ENCODE assay signal across 7 cellular contexts in the genomic region with DNA sequence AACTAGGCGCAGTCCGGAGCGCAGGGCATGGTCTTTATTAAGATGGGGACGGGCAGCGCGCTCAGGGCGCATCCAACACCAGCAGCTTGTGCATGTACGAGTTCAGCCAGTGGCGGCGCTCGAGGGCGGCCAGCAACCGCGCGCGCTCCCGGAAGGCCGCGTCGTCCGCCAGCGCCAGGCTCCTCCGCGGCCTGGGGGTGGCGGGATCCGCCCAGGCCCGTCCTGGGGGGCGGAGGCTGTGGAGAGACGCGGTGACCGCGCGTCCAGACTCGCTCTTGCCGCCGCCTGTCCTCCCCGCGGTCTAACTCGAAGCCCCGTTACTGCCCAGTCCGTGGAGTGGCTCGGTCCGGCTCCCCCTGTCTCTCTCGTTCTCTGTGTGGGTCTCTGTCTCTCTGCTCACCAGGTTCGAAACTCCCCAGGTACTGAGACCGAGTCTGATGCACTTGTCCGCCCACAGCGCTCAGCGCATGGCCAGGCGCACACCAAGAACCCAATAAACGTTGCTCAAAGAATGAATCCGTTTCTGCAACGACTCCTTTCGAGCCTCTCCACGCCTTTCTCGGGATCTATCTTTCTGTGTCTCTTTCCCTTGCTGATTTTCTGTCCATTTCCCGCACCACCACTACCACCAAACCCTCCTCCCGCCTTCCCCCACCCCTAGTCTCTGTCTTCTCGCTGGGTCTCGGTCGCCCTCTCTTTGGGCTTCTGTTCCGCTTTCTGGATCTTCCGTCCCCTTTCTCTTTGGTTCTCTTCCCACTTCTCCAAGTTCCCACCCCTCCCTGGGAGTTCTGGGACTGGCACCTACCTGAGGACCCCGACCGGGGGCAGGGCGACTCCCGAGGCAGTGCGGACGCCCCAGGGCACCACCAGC. TPM values are rescaled to one million over a fixed set of nuclear protein-coding genes. Genes with fewer than 3 reads are reported as not detected.
DNase-seq lines count a peak whose midpoint lies in the region; ATAC-seq and TF ChIP-seq lines count a peak whose summit lies in the region.
"Had no signal": no experiment of that assay in that cellular context is flagged by ENCODE, and none has a peak within 500 bp of the region (broad histone marks: within the 10 kb centered on the region; RNA-seq: fewer than 3 reads in every experiment).

No MANE protein-coding gene starts in this region.

- DNase-seq in GM10266 (ENCODE audit: extremely low spot score) (peak; percentile 45), Peyer's patch (no peak), epithelial cell of esophagus (ENCODE audit: low read depth) (peak; percentile 57), pons (ENCODE audit: low spot score) (no peak)
- DNase-seq in stimulated activated effector memory CD8-positive, alpha-beta T cell treated with anti-CD3 and anti-CD28 coated beads, Interleukin-12 subunit alpha, Interleukin-12 subunit beta, amount 100 ng/mL, for 72 hours (ENCODE audit: low spot score in 2 of 2), result peak; percentile 59 to 77

- peak overlapping the region; percentile 77 for H3K4me3 Mint-ChIP-seq in stimulated activated effector memory CD8-positive, alpha-beta T cell treated with anti-CD3 and anti-CD28 coated beads, Interleukin-12 subunit alpha, Interleukin-12 subunit beta, amount 100 ng/mL, for 72 hours

- peak; percentile 77 for ATAC-seq in stimulated activated effector memory CD8-positive, alpha-beta T cell treated with anti-CD3 and anti-CD28 coated beads, Interleukin-12 subunit alpha, Interleukin-12 subunit beta, amount 100 ng/mL, for 72 hours
- ATAC-seq in HG02840 (IDR thresholded peaks at IDR 0.05; ENCODE audit: low FRiP score, unreplicated experiment), result no peak

- H3K27ac ChIP-seq in Peyer's patch, result no peak overlapping the region

- H3K27ac Mint-ChIP-seq in stimulated activated effector memory CD8-positive, alpha-beta T cell treated with anti-CD3 and anti-CD28 coated beads, Interleukin-12 subunit alpha, Interleukin-12 subunit beta, amount 100 ng/mL, for 72 hours, result no peak overlapping the region

- peaks cover 0 to 59% of the 10 kb centered on the region in 2 donors for H3K27me3 ChIP-seq in Peyer's patch

- H3K36me3 Mint-ChIP-seq in stimulated activated effector memory CD8-positive, alpha-beta T cell treated with anti-CD3 and anti-CD28 coated beads, Interleukin-12 subunit alpha, Interleukin-12 subunit beta, amount 100 ng/mL, for 72 hours, result peaks cover 4% of the 10 kb centered on the region

- no peaks in the 10 kb centered on the region for H3K9me3 Mint-ChIP-seq in stimulated activated effector memory CD8-positive, alpha-beta T cell treated with anti-CD3 and anti-CD28 coated beads, Interleukin-12 subunit alpha, Interleukin-12 subunit beta, amount 100 ng/mL, for 72 hours

- peak; percentile 39 for TF ChIP-seq CTCF in GM10266 (IDR thresholded peaks at IDR 0.05; ENCODE audit: control insufficient read depth, insufficient read depth, low read depth, missing control alignments)
- TF ChIP-seq CTCF in Peyer's patch (IDR thresholded peaks at IDR 0.05), result peak in 3 of 6 experiments; percentile 16 to 39 (median 36)
- no peak for TF ChIP-seq CTCF in epithelial cell of esophagus (IDR thresholded peaks at IDR 0.05; ENCODE audit: insufficient read depth, low read depth, low read length, missing control alignments)

- TF ChIP-seq POLR2A in Peyer's patch (IDR thresholded peaks at IDR 0.05), result no peak

- no peaks in the 10 kb centered on the region for H3K9me3 ChIP-seq in Peyer's patch

- H3K4me1 Mint-ChIP-seq in stimulated activated effector memory CD8-positive, alpha-beta T cell treated with anti-CD3 and anti-CD28 coated beads, Interleukin-12 subunit alpha, Interleukin-12 subunit beta, amount 100 ng/mL, for 72 hours, result peaks cover 53% of the 10 kb centered on the region

- H3K36me3 ChIP-seq in Peyer's patch, result no peaks in the 10 kb centered on the region

- peaks cover 3 to 21% (median 16%) of the 10 kb centered on the region in 4 donors for H3K4me1 ChIP-seq in Peyer's patch

- H3K4me3 ChIP-seq in Peyer's patch (peak overlapping the region in 3 of 4 donors; percentile 23 to 41 (median 24)), epithelial cell of esophagus (ENCODE audit: low read length) (no peak overlapping the region)

RNA-seq across cellular contexts. Expression of gene PTH2, which starts 0.6 kb away (rescaled TPM):
- total RNA-seq in Peyer's patch, result not detected
- total RNA-seq: T-helper 2 cell treated with Interferon-gamma antibody and Interleukin-4, amounts not matched to agents 100 ng/mL and 5 ng/mL, for 36 hours had no signal

RNA-seq across cellular contexts. Expression of gene GFY, which starts 2.5 kb away (rescaled TPM):
- not detected for total RNA-seq in Peyer's patch
- total RNA-seq: T-helper 2 cell treated with Interferon-gamma antibody and Interleukin-4, amounts not matched to agents 100 ng/mL and 5 ng/mL, for 36 hours had no signal

RNA-seq across cellular contexts. Expression of gene SLC17A7, which starts 18.7 kb away (rescaled TPM):
- total RNA-seq in Peyer's patch, result 1 to 10 TPM in 3 of 4 donors, not detected in 1; 1.2 to 2.0 (median 1.7) TPM

RNA-seq across cellular contexts. Expression of gene PIH1D1, which starts 29.0 kb away (rescaled TPM):
- 100 to 1,000 TPM in 3 of 4 donors, 10 to 100 TPM in 1; 96.2 to 229 (median 115) TPM for total RNA-seq in Peyer's patch

RNA-seq across cellular contexts. Expression of gene ALDH16A1, which starts 30.4 kb away (rescaled TPM):
- total RNA-seq in Peyer's patch, result 10 to 100 TPM; 33.8 to 53.6 (median 49.1) TPM

Comparison
In these comparisons a context has a peak if more than half of its experiments do, and no peak if none do; other contexts are left out.
1. DNase-seq: peak in GM10266 (single experiment), epithelial cell of esophagus (single experiment) and stimulated activated effector memory CD8-positive, alpha-beta T cell treated with anti-CD3 and anti-CD28 coated beads, Interleukin-12 subunit alpha, Interleukin-12 subunit beta, amount 100 ng/mL, for 72 hours (2 of 2); none in Peyer's patch (0 of 3) and pons (single experiment).